1 cellular context compared by ENCODE assay signal in genomic region chr5:55934117-55934613, GRCh38.
TF ChIP-seq lines count a peak whose summit lies in the region.

No MANE protein-coding gene starts in this region.

TF ChIP-seq in HepG2, 621 proteins besides CTCF, POLR2A, EP300 and RAD21 (continued from another document and continues in another):
- TF ChIP-seq ZNF407 (CRISPR knock-in tag; IDR thresholded peaks at IDR 0.05; ENCODE audit: not compliant biosample characterization) (no peak), TRIM22 (IDR thresholded peaks at IDR 0.05) (no peak), ZNF766 (CRISPR knock-in tag; IDR thresholded peaks at IDR 0.05; ENCODE audit: borderline replicate concordance) (no peak; the same call in 1 of the 2 replicates), CEBPB (IDR thresholded peaks at IDR 0.05; ENCODE audit: borderline replicate concordance, low read depth, low read length) (peak; percentile 93), ZFP41 (CRISPR knock-in tag; IDR thresholded peaks at IDR 0.05; ENCODE audit: borderline replicate concordance) (no peak), SRSF1 (optimal IDR thresholded peaks at IDR 0.05; ENCODE audit: low read depth, low read length) (no peak), ZFP37 (CRISPR knock-in tag; IDR thresholded peaks at IDR 0.05; ENCODE audit: borderline replicate concordance) (0 out of 2 replicates have a peak, but pooled peaks have one; percentile 71), ZSCAN25 (CRISPR knock-in tag; IDR thresholded peaks at IDR 0.05) (peak; percentile 76; the same call in 1 of the 2 replicates), SATB2 (CRISPR knock-in tag; IDR thresholded peaks at IDR 0.05) (0 out of 2 replicates have a peak, but pooled peaks have one; percentile 66), MYNN (CRISPR knock-in tag; IDR thresholded peaks at IDR 0.05; ENCODE audit: low read depth) (no peak), ZNF275 (CRISPR knock-in tag; IDR thresholded peaks at IDR 0.05; ENCODE audit: borderline replicate concordance) (peak; percentile 71; the same call in 1 of the 2 replicates), ZNF160 (CRISPR knock-in tag; IDR thresholded peaks at IDR 0.05) (0 out of 2 replicates have a peak, but pooled peaks have one; percentile 26), NONO (IDR thresholded peaks at IDR 0.05) (no peak), NONO (CRISPR knock-in tag; conservative IDR thresholded peaks at IDR 0.05) (peak; percentile 94), REST (IDR thresholded peaks at IDR 0.05; ENCODE audit: borderline replicate concordance in 1 of 2, low read depth in 1 of 2, low read length in 2 of 2) (peak in 1 of 2 experiments; percentile 84; a peak in 2 of 4 replicates), YEATS4 (CRISPR knock-in tag; IDR thresholded peaks at IDR 0.05; ENCODE audit: borderline replicate concordance) (peak; percentile 70; the same call in 1 of the 2 replicates), GZF1 (CRISPR knock-in tag; IDR thresholded peaks at IDR 0.05) (peak; percentile 59; the same call in 1 of the 2 replicates), HOXA3 (CRISPR knock-in tag; IDR thresholded peaks at IDR 0.05) (peak; percentile 95), ZNF263 (CRISPR knock-in tag; IDR thresholded peaks at IDR 0.05) (no peak), RERE (CRISPR knock-in tag; IDR thresholded peaks at IDR 0.05; ENCODE audit: low read depth) (peak; percentile 97)
- TF ChIP-seq, protein P1, sequence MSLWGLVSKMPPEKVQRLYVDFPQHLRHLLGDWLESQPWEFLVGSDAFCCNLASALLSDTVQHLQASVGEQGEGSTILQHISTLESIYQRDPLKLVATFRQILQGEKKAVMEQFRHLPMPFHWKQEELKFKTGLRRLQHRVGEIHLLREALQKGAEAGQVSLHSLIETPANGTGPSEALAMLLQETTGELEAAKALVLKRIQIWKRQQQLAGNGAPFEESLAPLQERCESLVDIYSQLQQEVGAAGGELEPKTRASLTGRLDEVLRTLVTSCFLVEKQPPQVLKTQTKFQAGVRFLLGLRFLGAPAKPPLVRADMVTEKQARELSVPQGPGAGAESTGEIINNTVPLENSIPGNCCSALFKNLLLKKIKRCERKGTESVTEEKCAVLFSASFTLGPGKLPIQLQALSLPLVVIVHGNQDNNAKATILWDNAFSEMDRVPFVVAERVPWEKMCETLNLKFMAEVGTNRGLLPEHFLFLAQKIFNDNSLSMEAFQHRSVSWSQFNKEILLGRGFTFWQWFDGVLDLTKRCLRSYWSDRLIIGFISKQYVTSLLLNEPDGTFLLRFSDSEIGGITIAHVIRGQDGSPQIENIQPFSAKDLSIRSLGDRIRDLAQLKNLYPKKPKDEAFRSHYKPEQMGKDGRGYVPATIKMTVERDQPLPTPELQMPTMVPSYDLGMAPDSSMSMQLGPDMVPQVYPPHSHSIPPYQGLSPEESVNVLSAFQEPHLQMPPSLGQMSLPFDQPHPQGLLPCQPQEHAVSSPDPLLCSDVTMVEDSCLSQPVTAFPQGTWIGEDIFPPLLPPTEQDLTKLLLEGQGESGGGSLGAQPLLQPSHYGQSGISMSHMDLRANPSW (CRISPR knock-in tag; IDR thresholded peaks at IDR 0.05; ENCODE audit: borderline replicate concordance): peak; percentile 94
- TF ChIP-seq, protein P2, sequence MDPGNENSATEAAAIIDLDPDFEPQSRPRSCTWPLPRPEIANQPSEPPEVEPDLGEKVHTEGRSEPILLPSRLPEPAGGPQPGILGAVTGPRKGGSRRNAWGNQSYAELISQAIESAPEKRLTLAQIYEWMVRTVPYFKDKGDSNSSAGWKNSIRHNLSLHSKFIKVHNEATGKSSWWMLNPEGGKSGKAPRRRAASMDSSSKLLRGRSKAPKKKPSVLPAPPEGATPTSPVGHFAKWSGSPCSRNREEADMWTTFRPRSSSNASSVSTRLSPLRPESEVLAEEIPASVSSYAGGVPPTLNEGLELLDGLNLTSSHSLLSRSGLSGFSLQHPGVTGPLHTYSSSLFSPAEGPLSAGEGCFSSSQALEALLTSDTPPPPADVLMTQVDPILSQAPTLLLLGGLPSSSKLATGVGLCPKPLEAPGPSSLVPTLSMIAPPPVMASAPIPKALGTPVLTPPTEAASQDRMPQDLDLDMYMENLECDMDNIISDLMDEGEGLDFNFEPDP (CRISPR knock-in tag; conservative IDR thresholded peaks at IDR 0.05): no peak
- TF ChIP-seq, protein P3, sequence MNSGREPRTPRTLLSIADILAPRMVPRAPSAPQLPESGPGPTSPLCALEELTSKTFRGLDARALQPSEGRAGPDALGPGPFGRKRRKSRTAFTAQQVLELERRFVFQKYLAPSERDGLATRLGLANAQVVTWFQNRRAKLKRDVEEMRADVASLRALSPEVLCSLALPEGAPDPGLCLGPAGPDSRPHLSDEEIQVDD (CRISPR knock-in tag; IDR thresholded peaks at IDR 0.05; ENCODE audit: borderline replicate concordance): no peak
- TF ChIP-seq, protein P4, sequence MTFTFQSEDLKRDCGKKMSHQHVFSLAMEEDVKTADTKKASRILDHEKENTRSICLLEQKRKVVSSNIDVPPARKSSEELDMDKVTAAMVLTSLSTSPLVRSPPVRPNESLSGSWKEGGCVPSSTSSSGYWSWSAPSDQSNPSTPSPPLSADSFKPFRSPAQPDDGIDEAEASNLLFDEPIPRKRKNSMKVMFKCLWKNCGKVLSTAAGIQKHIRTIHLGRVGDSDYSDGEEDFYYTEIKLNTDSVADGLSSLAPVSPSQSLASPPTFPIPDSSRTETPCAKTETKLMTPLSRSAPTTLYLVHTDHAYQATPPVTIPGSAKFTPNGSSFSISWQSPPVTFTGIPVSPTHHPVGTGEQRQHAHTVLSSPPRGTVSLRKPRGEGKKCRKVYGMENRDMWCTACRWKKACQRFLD (CRISPR knock-in tag; IDR thresholded peaks at IDR 0.05; ENCODE audit: borderline replicate concordance): no peak; the same call in 1 of the 2 replicates
